15 cellular contexts compared by ENCODE assay signal in genomic region chr3:43183456-43183855, GRCh38.
DNase-seq lines count a peak whose midpoint lies in the region; ATAC-seq and TF ChIP-seq lines count a peak whose summit lies in the region.
"Had no signal": no experiment of that assay in that cellular context is flagged by ENCODE, and none has a peak within 500 bp of the region (broad histone marks: within the 10 kb centered on the region; RNA-seq: fewer than 3 reads in every experiment).

No MANE protein-coding gene starts in this region.

- H3K9me3 Mint-ChIP-seq in CD4-positive, CD25-positive, alpha-beta regulatory T cell, result peaks cover 0 to 9% (median 1%) of the 10 kb centered on the region in 7 donors
- H3K9me3 Mint-ChIP-seq in naive thymus-derived CD4-positive, alpha-beta T cell, result peaks cover 0 to 11% (median 3%) of the 10 kb centered on the region in 11 donors
- H3K9me3 Mint-ChIP-seq in chondrocyte (ENCODE audit: low read depth), result no peaks in the 10 kb centered on the region
- H3K9me3 Mint-ChIP-seq: H9 had no signal

- DNase-seq in CD4-positive, CD25-positive, alpha-beta regulatory T cell, result no peak
- DNase-seq in choroid plexus epithelial cell (ENCODE audit: low read depth) (peak; percentile 32), NCI-H69 (lab: John Stamatoyannopoulos, UW) (no peak), chondrocyte (ENCODE audit: low spot score) (no peak)
- DNase-seq in naive thymus-derived CD4-positive, alpha-beta T cell, result no peak
- no peak for DNase-seq in stimulated activated naive CD4-positive, alpha-beta T cell treated with Interleukin-2 at 50 U/mL for 16 hours (lab: John Stamatoyannopoulos, UW)
- DNase-seq: 8988T; CD4-positive, alpha-beta memory T cell; DMS79; EL; GOT3; H9 had no signal

- no peaks in the 10 kb centered on the region for H3K36me3 Mint-ChIP-seq in CD4-positive, CD25-positive, alpha-beta regulatory T cell
- H3K36me3 Mint-ChIP-seq in naive thymus-derived CD4-positive, alpha-beta T cell, result peaks cover 0 to 40% (median under 1%) of the 10 kb centered on the region in 5 donors
- H3K36me3 Mint-ChIP-seq in chondrocyte (ENCODE audit: low read depth), result no peaks in the 10 kb centered on the region
- H3K36me3 Mint-ChIP-seq: CD4-positive, alpha-beta memory T cell had no signal

- no peak for TF ChIP-seq CTCF in choroid plexus epithelial cell (conservative IDR thresholded peaks at IDR 0.05; ENCODE audit: low read depth, low read length)
- TF ChIP-seq CTCF in chondrocyte (IDR thresholded peaks at IDR 0.05), result no peak

- CTCF ChIA-PET in naive thymus-derived CD4-positive, alpha-beta T cell (lab: Charles Lee), result interaction anchor here (1.3 to 3.0 kb wide), 2 partner anchors 9 to 21 kb away, joined by 3 to 10 read pairs; no protein-coding TSS in a partner anchor

- TF ChIP-seq POLR2A in GM18505 (IDR thresholded peaks at IDR 0.05; ENCODE audit: borderline replicate concordance, extremely low read depth, insufficient read depth, insufficient read length), result no peak

- intact Hi-C loops in naive thymus-derived CD4-positive, alpha-beta T cell (cut with micrococcal nuclease), result loop anchor here (5.0 to 10.0 kb wide), 4 partner anchors 39 to 511 kb away; partner anchors contain the start of genes SNRK (in 2 of the 2) and ABHD5 (in 1 of the 2)

- H3K4me1 Mint-ChIP-seq in CD4-positive, CD25-positive, alpha-beta regulatory T cell, result peaks cover 25 to 55% (median 41%) of the 10 kb centered on the region in 4 donors
- H3K4me1 Mint-ChIP-seq in naive thymus-derived CD4-positive, alpha-beta T cell, result peaks cover 35 to 65% (median 56%) of the 10 kb centered on the region in 7 donors
- H3K4me1 Mint-ChIP-seq in chondrocyte (ENCODE audit: low read depth), result peaks cover 28% of the 10 kb centered on the region

- H3K27ac Mint-ChIP-seq in CD4-positive, CD25-positive, alpha-beta regulatory T cell, result peak overlapping the region in 2 of 3 donors; percentile 15 to 34
- H3K27ac Mint-ChIP-seq in naive thymus-derived CD4-positive, alpha-beta T cell, result peak overlapping the region in 5 of 9 donors; percentile 1 to 84 (median 22)
- no peak overlapping the region for H3K27ac Mint-ChIP-seq in chondrocyte (ENCODE audit: unreplicated experiment)
- H3K27ac Mint-ChIP-seq: H9 had no signal

- POLR2A ChIA-PET in naive thymus-derived CD4-positive, alpha-beta T cell (lab: Charles Lee), result interaction anchor here (1.2 to 5.8 kb wide), 2 partner anchors 8 to 9 kb away, joined by 6 to 62 read pairs; no protein-coding TSS in a partner anchor

- no peak overlapping the region for H3K27ac ChIP-seq in CD4-positive, CD25-positive, alpha-beta regulatory T cell (ENCODE audit: insufficient read depth, low read length, poor library complexity, severe bottlenecking)
- no peak overlapping the region for H3K27ac ChIP-seq in naive thymus-derived CD4-positive, alpha-beta T cell (ENCODE audit: low read depth, low read length)

- H3K4me1 ChIP-seq in CD4-positive, CD25-positive, alpha-beta regulatory T cell (ENCODE audit: control insufficient read depth, insufficient read depth, low read length, poor library complexity, severe bottlenecking), result peaks cover 37% of the 10 kb centered on the region
- peaks cover 32 to 40% of the 10 kb centered on the region in 2 donors for H3K4me1 ChIP-seq in naive thymus-derived CD4-positive, alpha-beta T cell (ENCODE audit: control insufficient read depth in 2 of 2, insufficient read depth in 2 of 2, low read length in 2 of 2)

- no peaks in the 10 kb centered on the region for H3K27me3 ChIP-seq in CD4-positive, CD25-positive, alpha-beta regulatory T cell (ENCODE audit: control insufficient read depth, insufficient read depth, low read length)
- no peaks in the 10 kb centered on the region for H3K27me3 ChIP-seq in naive thymus-derived CD4-positive, alpha-beta T cell (ENCODE audit: control insufficient read depth in 2 of 2, insufficient read depth in 2 of 2, low read length in 2 of 2)
- H3K27me3 ChIP-seq: BLaER1 treated with 17β-estradiol and CSF1 and Interleukin-3, amounts not matched to agents 10 nM and 100 nM had no signal

- no peak overlapping the region for H3K4me3 Mint-ChIP-seq in CD4-positive, CD25-positive, alpha-beta regulatory T cell
- peak overlapping the region in 1 of 10 donors; percentile 26 for H3K4me3 Mint-ChIP-seq in naive thymus-derived CD4-positive, alpha-beta T cell
- no peak overlapping the region for H3K4me3 Mint-ChIP-seq in chondrocyte (ENCODE audit: unreplicated experiment)
- H3K4me3 Mint-ChIP-seq: H9 had no signal

- H3K9me3 ChIP-seq in CD4-positive, CD25-positive, alpha-beta regulatory T cell (ENCODE audit: control insufficient read depth in 2 of 2, low read length in 2 of 2), result no peaks in the 10 kb centered on the region
- no peaks in the 10 kb centered on the region for H3K9me3 ChIP-seq in naive thymus-derived CD4-positive, alpha-beta T cell (ENCODE audit: control insufficient read depth in 2 of 3, low read length in 3 of 3)

- no peak for ATAC-seq in CD4-positive, CD25-positive, alpha-beta regulatory T cell (ENCODE audit: low read depth in 2 of 2)
- ATAC-seq in SK-N-SH treated with all-trans-retinoic acid at 6 μM for 48 hours, result no peak
- ATAC-seq in naive thymus-derived CD4-positive, alpha-beta T cell, result no peak
- no peak for ATAC-seq in GM18505 (IDR thresholded peaks at IDR 0.05; ENCODE audit: unreplicated experiment)

- peaks cover 5% of the 10 kb centered on the region for H3K27me3 Mint-ChIP-seq in CD4-positive, CD25-positive, alpha-beta regulatory T cell
- peaks cover 0 to 10% (median 0%) of the 10 kb centered on the region in 5 donors for H3K27me3 Mint-ChIP-seq in naive thymus-derived CD4-positive, alpha-beta T cell
- no peaks in the 10 kb centered on the region for H3K27me3 Mint-ChIP-seq in chondrocyte (ENCODE audit: low read depth)
- H3K27me3 Mint-ChIP-seq: CD4-positive, alpha-beta memory T cell had no signal

- H3K4me3 ChIP-seq in CD4-positive, CD25-positive, alpha-beta regulatory T cell (ENCODE audit: low read depth, low read length), result no peak overlapping the region
- H3K4me3 ChIP-seq in choroid plexus epithelial cell (ENCODE audit: low read depth, low read length), result no peak overlapping the region
- H3K4me3 ChIP-seq in naive thymus-derived CD4-positive, alpha-beta T cell (ENCODE audit: low read length), result no peak overlapping the region
- H3K4me3 ChIP-seq: BLaER1 treated with 17β-estradiol and CSF1 and Interleukin-3, amounts not matched to agents 10 nM and 100 nM had no signal

- no peaks in the 10 kb centered on the region for H3K36me3 ChIP-seq in CD4-positive, CD25-positive, alpha-beta regulatory T cell (ENCODE audit: control insufficient read depth, insufficient read depth, low read length)
- H3K36me3 ChIP-seq in naive thymus-derived CD4-positive, alpha-beta T cell (ENCODE audit: control insufficient read depth in 2 of 3, insufficient read depth in 3 of 3, low read length in 3 of 3), result no peaks in the 10 kb centered on the region
- H3K36me3 ChIP-seq: BLaER1 treated with 17β-estradiol and CSF1 and Interleukin-3, amounts not matched to agents 10 nM and 100 nM had no signal

TF ChIP-seq in SK-N-SH treated with all-trans-retinoic acid at 6 μM for 48 hours, 23 proteins besides CTCF, POLR2A, EP300 and RAD21:
- TF ChIP-seq TCF4 (CRISPR knock-in tag; IDR thresholded peaks at IDR 0.05; ENCODE audit: borderline replicate concordance), result peak; percentile 83
- no peak for TF ChIP-seq PATZ1 (CRISPR knock-in tag; IDR thresholded peaks at IDR 0.05; ENCODE audit: borderline replicate concordance)
